Comparison of ENCODE assay signal across 2 cellular contexts in the genomic region with DNA sequence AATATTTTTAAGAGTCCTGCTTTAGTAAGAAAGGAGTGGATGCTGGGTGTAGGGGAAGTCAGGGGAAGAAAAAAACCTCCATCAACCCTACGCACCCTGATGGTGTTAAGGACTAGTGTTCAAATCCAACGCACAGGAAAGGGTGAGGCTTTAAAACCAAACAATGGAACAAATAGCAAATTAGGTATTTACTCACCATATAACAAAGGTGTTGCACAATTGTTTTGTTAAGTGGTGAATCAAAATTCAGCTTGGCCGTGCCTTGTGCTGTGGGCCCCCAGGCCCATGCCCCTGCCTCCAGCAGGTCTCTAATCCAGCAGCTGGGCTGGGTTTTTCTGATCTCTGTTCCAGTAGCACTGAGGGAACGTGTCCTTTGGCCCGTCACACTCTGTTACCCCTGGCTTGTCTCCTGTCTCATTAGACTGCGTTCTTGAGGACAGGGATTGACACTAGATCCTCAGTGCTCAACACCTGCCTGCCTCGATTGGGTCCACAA.
TF ChIP-seq lines count a peak whose summit lies in the region.

No MANE protein-coding gene starts in this region.

TF ChIP-seq in K562, 482 proteins besides CTCF, POLR2A, EP300 and RAD21:
- TF ChIP-seq RBFOX2 (IDR thresholded peaks at IDR 0.05; ENCODE audit: low read depth, low read length) (peak; percentile 21; the same call in 1 of the 2 replicates), MITF (IDR thresholded peaks at IDR 0.05) (no peak)

TF ChIP-seq in HEK293T, 16 proteins besides CTCF, POLR2A, EP300 and RAD21:
- no peak for TF ChIP-seq FOXM1 (IDR thresholded peaks at IDR 0.05; ENCODE audit: borderline replicate concordance)
- no peak for TF ChIP-seq ZNF384 (IDR thresholded peaks at IDR 0.05)
- no peak for TF ChIP-seq SUZ12 (IDR thresholded peaks at IDR 0.05)
TF ChIP-seq in HEK293T: peak in this region for 0.
